In genomic region chr17:65553646-65554567, GRCh38 we compare ENCODE assay signal across 1 cellular context.
TF ChIP-seq lines count a peak whose summit lies in the region.

No MANE protein-coding gene starts in this region.

TF ChIP-seq in SK-N-SH treated with all-trans-retinoic acid at 6 μM for 48 hours, 23 proteins besides CTCF, POLR2A, EP300 and RAD21 (continued from another document):
- no peak for TF ChIP-seq CREB5 (CRISPR knock-in tag; IDR thresholded peaks at IDR 0.05; ENCODE audit: low read depth)
